1 cellular context compared by ENCODE assay signal in genomic region chr11:96265972-96266371, GRCh38.
TF ChIP-seq lines count a peak whose summit lies in the region.

No MANE protein-coding gene starts in this region.

TF ChIP-seq in GM23338, 12 proteins besides CTCF, POLR2A, EP300 and RAD21 (continued from another document):
- TF ChIP-seq ZNF462 (CRISPR knock-in tag; IDR thresholded peaks at IDR 0.05) (no peak), REST (IDR thresholded peaks at IDR 0.05; ENCODE audit: unreplicated experiment) (no peak), ZNF331 (CRISPR knock-in tag; IDR thresholded peaks at IDR 0.05; ENCODE audit: low read depth) (no peak), NANOG (IDR thresholded peaks at IDR 0.05; ENCODE audit: borderline replicate concordance) (no peak), CREB1 (CRISPR knock-in tag; IDR thresholded peaks at IDR 0.05; ENCODE audit: low read depth) (no peak), POLR2AphosphoS5 (IDR thresholded peaks at IDR 0.05; ENCODE audit: low read depth) (no peak), EZH2 (IDR thresholded peaks at IDR 0.05; ENCODE audit: low read depth, unreplicated experiment) (no peak), STAT1 (IDR thresholded peaks at IDR 0.05; ENCODE audit: unreplicated experiment) (no peak), EZH2phosphoT487 (IDR thresholded peaks at IDR 0.05; ENCODE audit: unreplicated experiment) (no peak), ZNF114 (CRISPR knock-in tag; IDR thresholded peaks at IDR 0.05) (no peak)
